In genomic region chr1:227372662-227373061, GRCh38 we compare ENCODE assay signal across 17 cellular contexts. TPM values are rescaled to one million over a fixed set of nuclear protein-coding genes. Genes with fewer than 3 reads are reported as not detected.
DNase-seq lines count a peak whose midpoint lies in the region; ATAC-seq, FAIRE-seq and TF ChIP-seq lines count a peak whose summit lies in the region.
"Had no signal": no experiment of that assay in that cellular context is flagged by ENCODE, and none has a peak within 500 bp of the region (broad histone marks: within the 10 kb centered on the region; RNA-seq: fewer than 3 reads in every experiment).

No MANE protein-coding gene starts in this region.

- H3K9me3 ChIP-seq in astrocyte (ENCODE audit: insufficient read depth, low read depth, low read length) (no peaks in the 10 kb centered on the region), left lung (no peaks in the 10 kb centered on the region)
- H3K9me3 ChIP-seq: Peyer's patch, suprapubic skin had no signal

- intact Hi-C loops in left lung (cut with DNase I) = no loop called here
- intact Hi-C loops in activated CD4-positive, alpha-beta T cell treated with anti-CD3 and anti-CD28 coated beads for 36 hours (cut with DNase I, micrococcal nuclease) = no loop called here

- no peak for TF ChIP-seq POLR2A in GM12891 (IDR thresholded peaks at IDR 0.05; ENCODE audit: low read depth, low read length)

- H3K9me3 Mint-ChIP-seq in astrocyte (ENCODE audit: unreplicated experiment) (no peaks in the 10 kb centered on the region), nephron progenitor cell (no peaks in the 10 kb centered on the region)
- H3K9me3 Mint-ChIP-seq in activated CD4-positive, alpha-beta T cell treated with anti-CD3 and anti-CD28 coated beads for 36 hours (ENCODE audit: low read depth) = no peaks in the 10 kb centered on the region
- H3K9me3 Mint-ChIP-seq: CD4-positive, alpha-beta memory T cell; natural killer cell had no signal

- H3K4me1 Mint-ChIP-seq in astrocyte (ENCODE audit: low read depth, unreplicated experiment) (peaks cover 15% of the 10 kb centered on the region), nephron progenitor cell (peaks cover 36% of the 10 kb centered on the region)
- H3K4me1 Mint-ChIP-seq in activated CD4-positive, alpha-beta T cell treated with anti-CD3 and anti-CD28 coated beads for 36 hours = no peaks in the 10 kb centered on the region
- H3K4me1 Mint-ChIP-seq: CD4-positive, alpha-beta memory T cell; natural killer cell had no signal

- peak; percentile 37 for ATAC-seq in left lung
- no peak for ATAC-seq in activated CD4-positive, alpha-beta T cell treated with anti-CD3 and anti-CD28 coated beads for 36 hours
- ATAC-seq: natural killer cell had no signal

- H3K27ac ChIP-seq in astrocyte (ENCODE audit: low read depth, low read length) (no peak overlapping the region), left lung (no peak overlapping the region)
- H3K27ac ChIP-seq: Peyer's patch, suprapubic skin had no signal

- H3K36me3 ChIP-seq in astrocyte (ENCODE audit: insufficient read depth, low read length) (no peaks in the 10 kb centered on the region), left lung (no peaks in the 10 kb centered on the region)
- H3K36me3 ChIP-seq: Peyer's patch, suprapubic skin had no signal

- H3K9ac ChIP-seq in astrocyte (ENCODE audit: low read length) = no peak overlapping the region

- no peak overlapping the region for H3K4me3 ChIP-seq in astrocyte (ENCODE audit: insufficient read depth, low read depth, low read length)
- H3K4me3 ChIP-seq in left lung = no peak overlapping the region
- H3K4me3 ChIP-seq: Peyer's patch, suprapubic skin had no signal

- peak; percentile 81 for DNase-seq in DMS53 (lab: John Stamatoyannopoulos, UW)
- peak; percentile 43 for DNase-seq in M059J (ENCODE audit: low read depth)
- peak; percentile 55 for DNase-seq in astrocyte (ENCODE audit: low read depth)
- no peak for DNase-seq in left lung
- DNase-seq in NCI-H146 (lab: John Stamatoyannopoulos, UW) = no peak
- no peak for DNase-seq in nephron progenitor cell
- DNase-seq in GM12891 (ENCODE audit: insufficient read length, low spot score) = no peak
- DNase-seq in activated CD4-positive, alpha-beta T cell treated with anti-CD3 and anti-CD28 coated beads for 36 hours = no peak
- DNase-seq: activated CD4-positive, alpha-beta T cell treated with anti-CD3 and anti-CD28 coated beads, Interleukin-2, amount 50 U/mL, for 4 hours; activated gamma-delta T cell; CD4-positive, alpha-beta memory T cell; foreskin melanocyte; natural killer cell; NCI-H1694; Peyer's patch; small intestine had no signal

- H3K4me1 ChIP-seq in astrocyte (ENCODE audit: insufficient read depth, low read length) (peaks cover 9% of the 10 kb centered on the region), left lung (no peaks in the 10 kb centered on the region)
- H3K4me1 ChIP-seq: Peyer's patch, suprapubic skin had no signal

- H3K27ac Mint-ChIP-seq in astrocyte (ENCODE audit: unreplicated experiment) (no peak overlapping the region), nephron progenitor cell (no peak overlapping the region)
- H3K27ac Mint-ChIP-seq in activated CD4-positive, alpha-beta T cell treated with anti-CD3 and anti-CD28 coated beads for 36 hours = no peak overlapping the region
- H3K27ac Mint-ChIP-seq: CD4-positive, alpha-beta memory T cell; natural killer cell had no signal

- no peak overlapping the region for H3K4me2 ChIP-seq in astrocyte (ENCODE audit: low read length)

- no peaks in the 10 kb centered on the region for H3K27me3 ChIP-seq in astrocyte (ENCODE audit: insufficient read depth, low read length)
- H3K27me3 ChIP-seq in left lung = no peaks in the 10 kb centered on the region
- H3K27me3 ChIP-seq: Peyer's patch, suprapubic skin had no signal

- no peaks in the 10 kb centered on the region for H3K79me2 ChIP-seq in astrocyte (ENCODE audit: insufficient read depth, low read length)

- CTCF ChIA-PET in activated CD4-positive, alpha-beta T cell treated with anti-CD3 and anti-CD28 coated beads for 36 hours (lab: Charles Lee) = no interaction called here

- POLR2A ChIA-PET in activated CD4-positive, alpha-beta T cell treated with anti-CD3 and anti-CD28 coated beads for 36 hours (lab: Charles Lee) = no interaction called here

- no peaks in the 10 kb centered on the region for H4K20me1 ChIP-seq in astrocyte (ENCODE audit: insufficient read depth, low read length)

- TF ChIP-seq CTCF in astrocyte (IDR thresholded peaks at IDR 0.05; ENCODE audit: insufficient read depth, low read depth, low read length) = no peak
- TF ChIP-seq CTCF in left lung (IDR thresholded peaks at IDR 0.05) = no peak
- TF ChIP-seq CTCF in nephron progenitor cell (IDR thresholded peaks at IDR 0.05) = no peak

- no peaks in the 10 kb centered on the region for H3K36me3 Mint-ChIP-seq in astrocyte (ENCODE audit: low read depth, unreplicated experiment)
- H3K36me3 Mint-ChIP-seq in nephron progenitor cell (ENCODE audit: low read depth) = no peaks in the 10 kb centered on the region
- no peaks in the 10 kb centered on the region for H3K36me3 Mint-ChIP-seq in activated CD4-positive, alpha-beta T cell treated with anti-CD3 and anti-CD28 coated beads for 36 hours (ENCODE audit: low read depth)
- H3K36me3 Mint-ChIP-seq: CD4-positive, alpha-beta memory T cell; natural killer cell had no signal

- H3K27me3 Mint-ChIP-seq in astrocyte (ENCODE audit: low read depth, unreplicated experiment) (no peaks in the 10 kb centered on the region), nephron progenitor cell (ENCODE audit: low read depth, poor library complexity) (peaks cover 10% of the 10 kb centered on the region)
- H3K27me3 Mint-ChIP-seq in activated CD4-positive, alpha-beta T cell treated with anti-CD3 and anti-CD28 coated beads for 36 hours = no peaks in the 10 kb centered on the region

- no peak overlapping the region for H2AFZ ChIP-seq in astrocyte (ENCODE audit: low read depth, low read length)

- peak; percentile 50 for FAIRE-seq in astrocyte (lab: Jason Lieb, UNC)
- FAIRE-seq in GM12891 (lab: Jason Lieb, UNC) = no peak
- FAIRE-seq: small intestine had no signal

- H3K4me3 Mint-ChIP-seq in astrocyte (ENCODE audit: unreplicated experiment) (no peak overlapping the region), nephron progenitor cell (no peak overlapping the region)
- H3K4me3 Mint-ChIP-seq in activated CD4-positive, alpha-beta T cell treated with anti-CD3 and anti-CD28 coated beads for 36 hours = no peak overlapping the region
- H3K4me3 Mint-ChIP-seq: CD4-positive, alpha-beta memory T cell; natural killer cell had no signal

TF ChIP-seq in GM12891, 5 proteins besides CTCF, POLR2A, EP300 and RAD21:
- no peak for TF ChIP-seq TAF1 (IDR thresholded peaks at IDR 0.05; ENCODE audit: low read depth, low read length)
- TF ChIP-seq SPI1 (IDR thresholded peaks at IDR 0.05; ENCODE audit: low read depth, low read length) = no peak
- no peak for TF ChIP-seq POLR2AphosphoS5 (IDR thresholded peaks at IDR 0.05; ENCODE audit: low read depth, low read length)
- no peak for TF ChIP-seq PAX5 (IDR thresholded peaks at IDR 0.05; ENCODE audit: insufficient read depth, low read length, severe bottlenecking)
- no peak for TF ChIP-seq POU2F2 (IDR thresholded peaks at IDR 0.05; ENCODE audit: low read depth, low read length)

RNA-seq across cellular contexts. Expression of gene CDC42BPA, which starts 54.4 kb away (rescaled TPM):
- total RNA-seq in M059J (2014; rRNA removed; shearing (Covaris generic)) = 15.1 and 21.6 TPM in 2 replicates
- total RNA-seq in astrocyte (31.2 and 34.5 TPM in 2 replicates), left lung (10 to 100 TPM; 35.8 to 36.1 TPM)
- polyA plus RNA-seq in GM12891 (2012; ENCODE audit: low read depth, missing spikeins) = 0.05 TPM
- total RNA-seq in activated CD4-positive, alpha-beta T cell treated with anti-CD3 and anti-CD28 coated beads for 36 hours = 1 to 10 TPM; 6.0 to 7.8 TPM
- polyA plus RNA-seq: CD4-positive, alpha-beta memory T cell had no signal

Comparison
In these comparisons a context has a peak if more than half of its experiments do, and no peak if none do; other contexts are left out.
1. DNase-seq: peak in DMS53 (single experiment), M059J (single experiment) and astrocyte (single experiment); none in left lung (0 of 2), NCI-H146 (single experiment), nephron progenitor cell (single experiment), GM12891 (single experiment) and activated CD4-positive, alpha-beta T cell treated with anti-CD3 and anti-CD28 coated beads for 36 hours (single experiment).